23 cellular contexts compared by ENCODE assay signal in genomic region chr1:96080925-96081324, GRCh38.
DNase-seq lines count a peak whose midpoint lies in the region; ATAC-seq and TF ChIP-seq lines count a peak whose summit lies in the region.
"Had no signal": no experiment of that assay in that cellular context is flagged by ENCODE, and none has a peak within 500 bp of the region (broad histone marks: within the 10 kb centered on the region; RNA-seq: fewer than 3 reads in every experiment).

No MANE protein-coding gene starts in this region.

- peak; percentile 9 for DNase-seq in AG10803 (ENCODE audit: low read depth)
- no peak for DNase-seq in H9
- peak; percentile 34 for DNase-seq in RPMI7951 (ENCODE audit: low read depth)
- peak; percentile 1 to 23 for DNase-seq in foreskin fibroblast
- DNase-seq in activated gamma-delta T cell (lab: John Stamatoyannopoulos, UW): no peak
- DNase-seq in kidney tubule cell (ENCODE audit: low spot score): no peak
- DNase-seq: brain microvascular endothelial cell; DND-41; effector CD4-positive, alpha-beta T cell; gastrocnemius medialis; kidney; NCI-H1436 treated with DMSO at 0.1 percent for 48 hours; NCI-H446 treated with DMSO at 0.1 percent for 48 hours; RPMI8226; stimulated activated CD4-positive, alpha-beta T cell treated with anti-CD3 and anti-CD28 coated beads, Interleukin-4, amount 100 ng/mL, for 1 hour had no signal

- no peak overlapping the region for H3T11ph ChIP-seq in H9 (ENCODE audit: low read length)

- H3K4me1 ChIP-seq in H9 (ENCODE audit: insufficient read depth, low read length) (no peaks in the 10 kb centered on the region), gastroesophageal sphincter (peaks cover 0 to 4% (median 0%) of the 10 kb centered on the region in 3 donors)
- H3K4me1 ChIP-seq: gastrocnemius medialis, tibial nerve had no signal

- no peak overlapping the region for H3K23ac ChIP-seq in H9 (ENCODE audit: insufficient read length, low read depth, low read length)

- H2BK20ac ChIP-seq in H9 (ENCODE audit: low read depth, low read length, poor library complexity, severe bottlenecking): no peak overlapping the region

- no peak overlapping the region for H3K4ac ChIP-seq in H9 (ENCODE audit: low read depth, low read length)

- no peak overlapping the region for H4K5ac ChIP-seq in H9 (ENCODE audit: insufficient read length, low read depth, low read length)

- peaks cover 6 to 8% of the 10 kb centered on the region in 2 experiments; a peak in 4 of 5 replicates for H3K9me3 Mint-ChIP-seq in H9

- H3K79me1 ChIP-seq in H9 (ENCODE audit: insufficient read depth, low read depth, low read length, poor library complexity, severe bottlenecking): no peaks in the 10 kb centered on the region

- H3K18ac ChIP-seq in H9 (ENCODE audit: insufficient read length, low read depth, low read length): no peak overlapping the region

- H3K27me3 ChIP-seq in H9 (ENCODE audit: insufficient read depth, low read length) (no peaks in the 10 kb centered on the region), gastroesophageal sphincter (no peaks in the 10 kb centered on the region)
- H3K27me3 ChIP-seq: brain microvascular endothelial cell, gastrocnemius medialis, tibial nerve had no signal

- no peak overlapping the region for H3K56ac ChIP-seq in H9 (ENCODE audit: insufficient read length, low read depth, low read length)

- H3K36me3 Mint-ChIP-seq in H9 (ENCODE audit: insufficient read depth in 1 of 3, low read depth in 3 of 3): peaks cover 0 to 6% (median 5%) of the 10 kb centered on the region in 3 experiments; a peak in 5 of 7 replicates
- H3K36me3 Mint-ChIP-seq: activated naive CD4-positive, alpha-beta T cell treated with anti-CD3 and anti-CD28 coated beads, Interleukin-2, amount 50 U/mL, for 24 hours had no signal

- H2AFZ ChIP-seq in H9 (ENCODE audit: low read length): no peak overlapping the region

- no peak overlapping the region for H2BK120ac ChIP-seq in H9 (ENCODE audit: low read depth, low read length, poor library complexity, severe bottlenecking)

- H2BK15ac ChIP-seq in H9 (ENCODE audit: low read depth, low read length): no peak overlapping the region

- H3K27me3 Mint-ChIP-seq in H9 (ENCODE audit: low read depth): no peaks in the 10 kb centered on the region
- H3K27me3 Mint-ChIP-seq: activated naive CD4-positive, alpha-beta T cell treated with anti-CD3 and anti-CD28 coated beads, Interleukin-2, amount 50 U/mL, for 24 hours; B cell had no signal

- WGBS in H9 (ENCODE audit: extremely low coverage, insufficient read length, low lambda C conversion rate): no CpG with 5 or more reads among the region's 5 CpGs
- WGBS in gastroesophageal sphincter (ENCODE audit: low coverage in 1 of 2), 2 donors: 94 to 98% methylated on average over 4 to 5 of the region's 5 CpGs

- H3K23me2 ChIP-seq in H9 (ENCODE audit: insufficient read length, low read depth, low read length, poor library complexity, severe bottlenecking): no peaks in the 10 kb centered on the region

- H3K4me2 ChIP-seq in H9 (ENCODE audit: insufficient read depth, insufficient read length, low read length): no peak overlapping the region

- peak overlapping the region in 1 of 3 experiments; percentile 71; a peak in 1 of 7 replicates for H3K27ac Mint-ChIP-seq in H9
- H3K27ac Mint-ChIP-seq: activated naive CD4-positive, alpha-beta T cell treated with anti-CD3 and anti-CD28 coated beads, Interleukin-2, amount 50 U/mL, for 24 hours; B cell; T-helper 1 cell treated with Interleukin-12 subunit alpha and Interleukin-12 subunit beta and Interleukin-4 antibody, amounts not matched to agents 30 μg/mL and 1 μg/mL, for 36 hours had no signal

- no peaks in the 10 kb centered on the region for H3K36me3 ChIP-seq in gastroesophageal sphincter
- H3K36me3 ChIP-seq: brain microvascular endothelial cell, gastrocnemius medialis, tibial nerve had no signal

- no peak overlapping the region for H2BK12ac ChIP-seq in H9 (ENCODE audit: insufficient read length, low read depth, low read length)

- TF ChIP-seq CTCF in AG10803 (conservative IDR thresholded peaks at IDR 0.05; ENCODE audit: low read length) (peak; percentile 28), H9 (conservative IDR thresholded peaks at IDR 0.05) (peak; percentile 59), foreskin fibroblast (IDR thresholded peaks at IDR 0.05; ENCODE audit: low read depth, low read length) (no peak), gastroesophageal sphincter (IDR thresholded peaks at IDR 0.05) (no peak)

- no peak overlapping the region for H3K4me3 ChIP-seq in AG10803 (ENCODE audit: low read length)
- no peak overlapping the region for H3K4me3 ChIP-seq in foreskin fibroblast (ENCODE audit: low read depth in 1 of 2, low read length in 2 of 2)
- no peak overlapping the region for H3K4me3 ChIP-seq in gastroesophageal sphincter
- H3K4me3 ChIP-seq: gastrocnemius medialis, tibial nerve had no signal

- no peak overlapping the region for H2BK5ac ChIP-seq in H9 (ENCODE audit: insufficient read length, low read length)

- no peak overlapping the region for H3K9ac ChIP-seq in H9 (ENCODE audit: extremely low read depth, insufficient read length, low read length)

- no peak overlapping the region for H3K4me3 Mint-ChIP-seq in H9
- H3K4me3 Mint-ChIP-seq: activated naive CD4-positive, alpha-beta T cell treated with anti-CD3 and anti-CD28 coated beads, Interleukin-2, amount 50 U/mL, for 24 hours; B cell; T-helper 1 cell treated with Interleukin-12 subunit alpha and Interleukin-12 subunit beta and Interleukin-4 antibody, amounts not matched to agents 30 μg/mL and 1 μg/mL, for 36 hours had no signal

- no peak overlapping the region for H4K91ac ChIP-seq in H9 (ENCODE audit: insufficient read length, low read depth, low read length)

- H3K4me1 Mint-ChIP-seq in H9: no peaks in the 10 kb centered on the region
- H3K4me1 Mint-ChIP-seq: activated naive CD4-positive, alpha-beta T cell treated with anti-CD3 and anti-CD28 coated beads, Interleukin-2, amount 50 U/mL, for 24 hours; B cell had no signal

- H3K9me3 ChIP-seq in H9 (ENCODE audit: control insufficient read depth, low read depth, low read length): no peaks in the 10 kb centered on the region
- no peaks in the 10 kb centered on the region for H3K9me3 ChIP-seq in gastroesophageal sphincter
- H3K9me3 ChIP-seq: gastrocnemius medialis had no signal

- H4K8ac ChIP-seq in H9 (replicated peaks; ENCODE audit: insufficient read length, low read depth, low read length): no peak overlapping the region

- TF ChIP-seq POLR2A in gastroesophageal sphincter (IDR thresholded peaks at IDR 0.05) (no peak), GM18505 (IDR thresholded peaks at IDR 0.05; ENCODE audit: borderline replicate concordance, extremely low read depth, insufficient read depth, insufficient read length) (no peak)

- no peak overlapping the region for H2AK5ac ChIP-seq in H9 (ENCODE audit: insufficient read length, low read length)

- ATAC-seq in gastroesophageal sphincter (no peak), GM18505 (IDR thresholded peaks at IDR 0.05; ENCODE audit: unreplicated experiment) (no peak)
- ATAC-seq: activated CD4-positive, CD25-positive, alpha-beta regulatory T cell treated with anti-CD3 and anti-CD28 coated beads, Interleukin-2, amount 50 U/mL, for 24 hours; gastrocnemius medialis; sciatic nerve had no signal

- H3K14ac ChIP-seq in H9 (ENCODE audit: insufficient read depth, low read length): no peak overlapping the region

- H4K20me1 ChIP-seq in H9 (ENCODE audit: control insufficient read depth, insufficient read depth, insufficient read length): no peaks in the 10 kb centered on the region

- no peaks in the 10 kb centered on the region for H3K79me2 ChIP-seq in H9 (ENCODE audit: insufficient read depth, low read length)

- no peak overlapping the region for H3K27ac ChIP-seq in H9 (ENCODE audit: insufficient read length, low read depth, low read length)
- H3K27ac ChIP-seq in gastroesophageal sphincter: no peak overlapping the region
- H3K27ac ChIP-seq: brain microvascular endothelial cell, gastrocnemius medialis, tibial nerve had no signal

- no peak for TF ChIP-seq EP300 in gastroesophageal sphincter (IDR thresholded peaks at IDR 0.05)

Comparison
In these comparisons a context has a peak if more than half of its experiments do, and no peak if none do; other contexts are left out.
1. DNase-seq: peak in AG10803 (single experiment), RPMI7951 (single experiment) and foreskin fibroblast (2 of 2); none in H9 (single experiment), activated gamma-delta T cell (single experiment) and kidney tubule cell (single experiment).
2. CTCF ChIP-seq: peak in AG10803 (single experiment) and H9 (single experiment); none in foreskin fibroblast (single experiment) and gastroesophageal sphincter (0 of 4).